ENCODE assay signal across 1 cellular context in genomic region chr17:71628306-71628705, GRCh38.
TF ChIP-seq lines count a peak whose summit lies in the region.

No MANE protein-coding gene starts in this region.

TF ChIP-seq in SK-N-SH, 30 proteins besides CTCF, POLR2A, EP300 and RAD21 (continued from another document):
- no peak for TF ChIP-seq USF2 (IDR thresholded peaks at IDR 0.05; ENCODE audit: borderline replicate concordance, low read depth, low read length)
